ENCODE assay signal across 12 cellular contexts in the genomic region with DNA sequence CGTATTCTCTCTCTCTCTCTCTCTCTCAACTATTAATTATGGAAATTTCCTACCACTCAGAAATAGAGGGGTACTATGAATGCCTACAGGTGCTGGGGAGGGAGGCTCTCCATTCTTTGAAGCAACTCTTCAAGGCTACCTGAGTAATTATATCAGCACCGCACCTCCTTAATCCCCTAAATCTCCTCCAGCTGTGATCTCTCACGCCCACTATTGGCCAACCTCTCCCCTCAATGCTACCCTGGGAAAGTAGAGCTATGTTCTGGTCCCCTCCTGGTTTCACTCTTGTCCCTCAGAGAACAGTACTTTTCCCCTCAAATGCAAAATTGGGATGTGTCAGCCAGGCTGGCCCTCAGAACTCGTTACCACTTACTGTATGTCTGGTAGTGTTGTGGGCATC. TPM values are rescaled to one million over a fixed set of nuclear protein-coding genes. Genes with fewer than 3 reads are reported as not detected.
DNase-seq lines count a peak whose midpoint lies in the region; ATAC-seq, FAIRE-seq and TF ChIP-seq lines count a peak whose summit lies in the region.
"Had no signal": no experiment of that assay in that cellular context is flagged by ENCODE, and none has a peak within 500 bp of the region (broad histone marks: within the 10 kb centered on the region; RNA-seq: fewer than 3 reads in every experiment).

No MANE protein-coding gene starts in this region.

- peak overlapping the region; percentile 78 for H2AK5ac ChIP-seq in mesenchymal stem cell (ENCODE audit: low read length, severe bottlenecking)

- no peak overlapping the region for H3K27ac ChIP-seq in CD4-positive, alpha-beta memory T cell (ENCODE audit: low read depth, low read length)
- H3K27ac ChIP-seq in GM23338 (ENCODE audit: low read depth) (no peak overlapping the region), mesenchymal stem cell (ENCODE audit: low read length, poor library complexity, severe bottlenecking) (no peak overlapping the region)

- 48% methylated on average over 3 of the region's 4 CpGs for whole genome bisulfite sequencing in mesenchymal stem cell

- H2BK5ac ChIP-seq in mesenchymal stem cell (ENCODE audit: low read depth, low read length, poor library complexity, severe bottlenecking) = no peak overlapping the region

- peaks cover 0 to 4% of the 10 kb centered on the region in 2 donors for H3K36me3 Mint-ChIP-seq in CD4-positive, alpha-beta memory T cell
- peaks cover 19% of the 10 kb centered on the region for H3K36me3 Mint-ChIP-seq in GM23338 (ENCODE audit: low read depth)

- POLR2A ChIA-PET in CD4-positive, alpha-beta memory T cell (lab: Charles Lee; ENCODE audit: partially characterized antibody) = no interaction called here
- POLR2A ChIA-PET in GM10248 (lab: Yijun Ruan, JAX) = no interaction called here

- H3K4me3 Mint-ChIP-seq in CD4-positive, alpha-beta memory T cell = peak overlapping the region; percentile 80 to 88 (median 82)
- H3K4me3 Mint-ChIP-seq in GM23338 = peak overlapping the region; percentile 92

- ATAC-seq in GM23338 = peak; percentile 7
- ATAC-seq: SK-N-SH treated with all-trans-retinoic acid at 6 μM for 48 hours had no signal

- peaks cover 12% of the 10 kb centered on the region for H3F3A ChIP-seq in GM23338 (replicated peaks; ENCODE audit: low read depth)

- CTCF ChIA-PET in CD4-positive, alpha-beta memory T cell (lab: Charles Lee; ENCODE audit: partially characterized antibody) = interaction anchor here (1.1 kb wide), 1 partner anchor 96 kb away, joined by 3 read pairs; no protein-coding TSS in a partner anchor
- CTCF ChIA-PET in GM10248 (lab: Yijun Ruan, JAX) = interaction anchor here (0.9 to 2.2 kb wide), 5 partner anchors 11 to 96 kb away, joined by 3 to 11 read pairs (median 4); no protein-coding TSS in a partner anchor

- no peak for FAIRE-seq in RCC 7860 (lab: Jason Lieb, UNC)
- FAIRE-seq: endothelial cell of umbilical vein had no signal

- no peaks in the 10 kb centered on the region for H3K36me3 ChIP-seq in CD4-positive, alpha-beta memory T cell (ENCODE audit: insufficient read depth, low read length)
- no peaks in the 10 kb centered on the region for H3K36me3 ChIP-seq in GM23338 (ENCODE audit: insufficient read depth)
- no peaks in the 10 kb centered on the region for H3K36me3 ChIP-seq in adipocyte (ENCODE audit: control insufficient read depth, insufficient read depth, low read length, severe bottlenecking)
- H3K36me3 ChIP-seq in mesenchymal stem cell (ENCODE audit: control insufficient read depth in 1 of 2, insufficient read depth in 2 of 2, low read depth in 1 of 2, low read length in 2 of 2) = peaks cover 0 to 3% of the 10 kb centered on the region in 2 experiments

- peak overlapping the region; percentile 86 for H3K9ac ChIP-seq in adipocyte (ENCODE audit: low read length)
- H3K9ac ChIP-seq in mesenchymal stem cell (ENCODE audit: low read length) = no peak overlapping the region

- no peaks in the 10 kb centered on the region for H3K27me3 ChIP-seq in CD4-positive, alpha-beta memory T cell (ENCODE audit: insufficient read depth, low read length)
- H3K27me3 ChIP-seq in GM23338 (ENCODE audit: insufficient read depth) = peaks cover 44% of the 10 kb centered on the region
- peaks cover 3% of the 10 kb centered on the region for H3K27me3 ChIP-seq in adipocyte (replicated peaks; ENCODE audit: control insufficient read depth, insufficient read depth, low read length)
- no peaks in the 10 kb centered on the region for H3K27me3 ChIP-seq in mesenchymal stem cell (ENCODE audit: control insufficient read depth in 1 of 2, insufficient read depth in 1 of 2, low read length in 2 of 2)

- H3K27me3 Mint-ChIP-seq in CD4-positive, alpha-beta memory T cell = peaks cover 4 to 7% of the 10 kb centered on the region in 2 donors
- H3K27me3 Mint-ChIP-seq in GM23338 (ENCODE audit: insufficient read depth, low read depth, poor library complexity) = peaks cover 31% of the 10 kb centered on the region

- H3K9me3 Mint-ChIP-seq in CD4-positive, alpha-beta memory T cell = no peaks in the 10 kb centered on the region
- no peaks in the 10 kb centered on the region for H3K9me3 Mint-ChIP-seq in GM23338

- peak overlapping the region in 1 of 7 donors; percentile 58 for H3K27ac Mint-ChIP-seq in CD4-positive, alpha-beta memory T cell
- H3K27ac Mint-ChIP-seq in GM23338 = no peak overlapping the region

- peaks cover 37% of the 10 kb centered on the region for H3K79me1 ChIP-seq in mesenchymal stem cell (replicated peaks; ENCODE audit: low read length, poor library complexity, severe bottlenecking)

- H3K9me3 ChIP-seq in CD4-positive, alpha-beta memory T cell (ENCODE audit: control insufficient read depth in 1 of 2, low read length in 2 of 2) = no peaks in the 10 kb centered on the region
- H3K9me3 ChIP-seq in adipocyte (ENCODE audit: control insufficient read depth, low read length) (no peaks in the 10 kb centered on the region), mesenchymal stem cell (ENCODE audit: control insufficient read depth, low read length) (no peaks in the 10 kb centered on the region)

- H3K79me2 ChIP-seq in GM23338 (replicated peaks; ENCODE audit: insufficient read depth) = peaks cover 11% of the 10 kb centered on the region; the same call in 1 of the 2 replicates

- H3K4me3 ChIP-seq in CD4-positive, alpha-beta memory T cell (ENCODE audit: low read length in 2 of 2) = no peak overlapping the region
- H3K4me3 ChIP-seq in GM23338 = peak overlapping the region; percentile 87
- H3K4me3 ChIP-seq in adipocyte (ENCODE audit: low read length) = peak overlapping the region; percentile 87
- peak overlapping the region in 1 of 2 experiments; percentile 96 for H3K4me3 ChIP-seq in mesenchymal stem cell (ENCODE audit: insufficient read depth in 1 of 2, low read depth in 1 of 2, low read length in 2 of 2)

- peak overlapping the region; percentile 99 for H3K4me2 ChIP-seq in GM23338
- H3K4me2 ChIP-seq in mesenchymal stem cell (ENCODE audit: low read length, poor library complexity, severe bottlenecking) = peak overlapping the region; percentile 81

- H3K23ac ChIP-seq in mesenchymal stem cell (ENCODE audit: low read length in 2 of 2) = no peak overlapping the region

- no peak for DNase-seq in CD4-positive, alpha-beta memory T cell
- DNase-seq in GM23338 (ENCODE audit: low spot score) = peak; percentile 41
- DNase-seq in adipocyte (ENCODE audit: low read depth) = no peak
- DNase-seq in mesenchymal stem cell = no peak
- no peak for DNase-seq in GDM1 (lab: John Stamatoyannopoulos, UW)
- no peak for DNase-seq in DMS53 treated with DMSO at 0.1 percent for 48 hours (lab: John Stamatoyannopoulos, UW; ENCODE audit: unreplicated experiment)
- no peak for DNase-seq in RCC 7860 (ENCODE audit: low spot score)
- DNase-seq in GM10248 (ENCODE audit: extremely low spot score) = no peak
- DNase-seq: activated CD4-positive, alpha-beta T cell treated with anti-CD3 and anti-CD28 coated beads, Interleukin-2, amount 50 U/mL, for 1 hour; NCI-H1048 had no signal

- no peak overlapping the region for H2BK120ac ChIP-seq in mesenchymal stem cell (ENCODE audit: low read depth, low read length)

- H4K8ac ChIP-seq in mesenchymal stem cell (ENCODE audit: low read length) = no peak overlapping the region

- H3K9me2 ChIP-seq in GM23338 (ENCODE audit: insufficient read depth) = no peaks in the 10 kb centered on the region

- H4K20me1 ChIP-seq in GM23338 (replicated peaks; ENCODE audit: insufficient read depth) = peaks cover 20% of the 10 kb centered on the region

- no peak overlapping the region for H4K91ac ChIP-seq in mesenchymal stem cell (ENCODE audit: low read length)

- intact Hi-C loops in CD4-positive, alpha-beta memory T cell (cut with micrococcal nuclease) = no loop called here

- no peak overlapping the region for H2BK15ac ChIP-seq in mesenchymal stem cell (ENCODE audit: low read depth, poor library complexity, severe bottlenecking)

- no peak overlapping the region for H2BK12ac ChIP-seq in mesenchymal stem cell (ENCODE audit: low read length in 2 of 2)

- peaks cover 2 to 9% (median 6%) of the 10 kb centered on the region in 4 donors for H3K4me1 Mint-ChIP-seq in CD4-positive, alpha-beta memory T cell
- peaks cover 28% of the 10 kb centered on the region for H3K4me1 Mint-ChIP-seq in GM23338

- H3K18ac ChIP-seq in mesenchymal stem cell (ENCODE audit: low read depth in 1 of 2, low read length in 2 of 2) = no peak overlapping the region

- no peak overlapping the region for H2AFZ ChIP-seq in GM23338
- H2AFZ ChIP-seq in mesenchymal stem cell (ENCODE audit: low read depth, low read length) = no peak overlapping the region

- peak; percentile 29 to 56; a peak in 3 of 4 replicates for TF ChIP-seq CTCF in GM23338 (conservative IDR thresholded peaks at IDR 0.05; ENCODE audit: low read depth in 2 of 2)
- TF ChIP-seq CTCF in GM10248 (IDR thresholded peaks at IDR 0.05; ENCODE audit: control extremely low read depth, extremely low read depth, low read depth, missing control alignments) = no peak

- H3K14ac ChIP-seq in mesenchymal stem cell (ENCODE audit: low read length in 2 of 2) = no peak overlapping the region

- peaks cover 8% of the 10 kb centered on the region for H3K4me1 ChIP-seq in CD4-positive, alpha-beta memory T cell (ENCODE audit: insufficient read depth, low read length)
- H3K4me1 ChIP-seq in GM23338 (ENCODE audit: insufficient read depth) (peaks cover 14% of the 10 kb centered on the region), adipocyte (ENCODE audit: control insufficient read depth, insufficient read depth, low read length) (peaks cover 14% of the 10 kb centered on the region), mesenchymal stem cell (ENCODE audit: control insufficient read depth, insufficient read depth, low read depth, low read length) (peaks cover 28% of the 10 kb centered on the region)

- no peak overlapping the region for H3K4ac ChIP-seq in mesenchymal stem cell (ENCODE audit: low read depth in 1 of 2, low read length in 2 of 2)

TF ChIP-seq in GM23338, 12 proteins besides CTCF, POLR2A, EP300 and RAD21 (continues in another document):
- TF ChIP-seq ZNF114 (CRISPR knock-in tag; IDR thresholded peaks at IDR 0.05) = no peak

RNA-seq across cellular contexts. Expression of a gene that starts 1.6 kb away (rescaled TPM):
- total RNA-seq in CD4-positive, alpha-beta memory T cell = under 1 TPM in 1 of 2 experiments, not detected in 1; 0.12 TPM
- under 1 TPM in 1 of 2 donors, not detected in 1; 0.06 TPM for polyA plus RNA-seq in CD4-positive, alpha-beta memory T cell
- total RNA-seq in GM23338 (2014; rRNA removed; shearing (Covaris generic)) = 6.5 and 7.2 TPM in 2 replicates
- 3.7 and 3.9 TPM in 2 replicates for polyA plus RNA-seq in GM23338 (2016; fragmentation: Nextera tagmentation; extraction: Ambion mirVana)
- polyA plus RNA-seq in mesenchymal stem cell (2013, experiment 1 of 2) = 0.70 TPM
- polyA plus RNA-seq in mesenchymal stem cell (2013, experiment 2 of 2) = 0.68 TPM

RNA-seq across cellular contexts. Expression of a gene that starts 59.2 kb away (rescaled TPM):
- 100 to 1,000 TPM; 139 to 143 TPM for total RNA-seq in CD4-positive, alpha-beta memory T cell
- polyA plus RNA-seq in CD4-positive, alpha-beta memory T cell = 10 to 100 TPM; 76.3 to 81.3 TPM
- total RNA-seq in GM23338 (2014; rRNA removed; shearing (Covaris generic)) = 119 and 124 TPM in 2 replicates
- polyA plus RNA-seq in GM23338 (2016; fragmentation: Nextera tagmentation; extraction: Ambion mirVana) = 135 and 136 TPM in 2 replicates
- polyA plus RNA-seq in mesenchymal stem cell (2013, experiment 1 of 2) = 69.9 TPM
- 67.5 TPM for polyA plus RNA-seq in mesenchymal stem cell (2013, experiment 2 of 2)

RNA-seq across cellular contexts. Expression of a gene that starts 59.8 kb away (rescaled TPM):
- total RNA-seq in CD4-positive, alpha-beta memory T cell = 10 to 100 TPM; 18.9 to 19.7 TPM
- polyA plus RNA-seq in CD4-positive, alpha-beta memory T cell = 10 to 100 TPM; 35.4 to 41.8 TPM
- total RNA-seq in GM23338 (2014; rRNA removed; shearing (Covaris generic)) = 46.8 and 47.3 TPM in 2 replicates
- polyA plus RNA-seq in GM23338 (2016; fragmentation: Nextera tagmentation; extraction: Ambion mirVana) = 18.6 and 20.8 TPM in 2 replicates
- polyA plus RNA-seq in mesenchymal stem cell (2013, experiment 1 of 2) = 155 TPM
- 158 TPM for polyA plus RNA-seq in mesenchymal stem cell (2013, experiment 2 of 2)

Comparison
In these comparisons a context has a peak if more than half of its experiments do, and no peak if none do; other contexts are left out.
1. H3K4me3 ChIP-seq: peak in GM23338 (single experiment) and adipocyte (single experiment); none in CD4-positive, alpha-beta memory T cell (0 of 2).